ENCODE assay signal across 2 cellular contexts in the genomic region with DNA sequence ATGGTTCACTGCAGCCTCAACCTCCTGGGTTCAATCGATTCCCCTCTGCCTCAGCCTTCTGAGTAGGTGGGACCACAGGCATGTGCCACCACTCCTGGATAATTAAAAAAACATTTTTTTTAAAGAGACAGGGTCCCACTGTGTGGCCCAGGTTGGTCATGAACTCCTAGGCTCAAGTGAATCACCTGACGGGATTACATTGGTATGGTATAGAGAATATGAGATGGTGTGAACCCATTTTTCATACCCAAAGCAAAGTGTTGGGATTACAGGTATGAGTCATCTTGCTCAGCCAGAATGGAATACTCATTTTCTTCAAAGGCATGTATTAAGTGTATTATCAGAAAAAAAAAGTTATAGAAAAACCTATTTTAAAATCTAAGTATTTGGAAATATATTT.
TF ChIP-seq lines count a peak whose summit lies in the region.

No MANE protein-coding gene starts in this region.

TF ChIP-seq in IMR-90, 13 proteins besides CTCF, POLR2A, EP300 and RAD21 (continued from another document):
- TF ChIP-seq, protein P1, sequence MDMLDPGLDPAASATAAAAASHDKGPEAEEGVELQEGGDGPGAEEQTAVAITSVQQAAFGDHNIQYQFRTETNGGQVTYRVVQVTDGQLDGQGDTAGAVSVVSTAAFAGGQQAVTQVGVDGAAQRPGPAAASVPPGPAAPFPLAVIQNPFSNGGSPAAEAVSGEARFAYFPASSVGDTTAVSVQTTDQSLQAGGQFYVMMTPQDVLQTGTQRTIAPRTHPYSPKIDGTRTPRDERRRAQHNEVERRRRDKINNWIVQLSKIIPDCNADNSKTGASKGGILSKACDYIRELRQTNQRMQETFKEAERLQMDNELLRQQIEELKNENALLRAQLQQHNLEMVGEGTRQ (IDR thresholded peaks at IDR 0.05; ENCODE audit: low read depth, low read length): no peak

TF ChIP-seq in K562, 482 proteins besides CTCF, POLR2A, EP300 and RAD21 (continued from another document):
- peak; percentile 13; the same call in 1 of the 2 replicates for TF ChIP-seq JUND (IDR thresholded peaks at IDR 0.05; ENCODE audit: borderline replicate concordance, low read depth, low read length)
- no peak for TF ChIP-seq JUND (tag; IDR thresholded peaks at IDR 0.05; ENCODE audit: borderline replicate concordance, low read depth, low read length)
- TF ChIP-seq, protein P2, sequence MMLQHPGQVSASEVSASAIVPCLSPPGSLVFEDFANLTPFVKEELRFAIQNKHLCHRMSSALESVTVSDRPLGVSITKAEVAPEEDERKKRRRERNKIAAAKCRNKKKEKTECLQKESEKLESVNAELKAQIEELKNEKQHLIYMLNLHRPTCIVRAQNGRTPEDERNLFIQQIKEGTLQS (IDR thresholded peaks at IDR 0.05): peak; percentile 46; the same call in 1 of the 2 replicates
- TF ChIP-seq, protein P2 (CRISPR knock-in tag; conservative IDR thresholded peaks at IDR 0.05): no peak
